ENCODE assay signal across 15 cellular contexts in the genomic region with DNA sequence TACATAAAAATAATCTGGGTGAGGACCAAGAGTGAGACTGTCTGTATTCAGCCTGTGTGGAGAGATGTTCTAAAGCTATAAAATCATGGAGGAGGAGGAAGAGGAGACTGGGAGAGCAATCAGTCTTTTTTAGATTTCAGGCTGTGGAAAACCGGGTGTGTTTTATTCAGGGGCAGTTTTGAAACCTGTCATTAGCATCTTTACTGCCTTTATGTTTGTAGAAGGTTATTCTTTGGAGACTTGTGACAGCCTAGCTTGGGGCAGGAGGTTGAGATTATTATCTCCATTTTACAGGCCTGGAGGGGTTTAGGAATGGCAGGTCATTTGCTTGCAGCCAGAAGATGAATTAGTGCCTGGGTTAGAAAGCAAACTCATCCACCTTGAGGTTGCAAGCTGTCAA. TPM values are rescaled to one million over a fixed set of nuclear protein-coding genes. Genes with fewer than 3 reads are reported as not detected.
DNase-seq lines count a peak whose midpoint lies in the region; FAIRE-seq and TF ChIP-seq lines count a peak whose summit lies in the region.
"Had no signal": no experiment of that assay in that cellular context is flagged by ENCODE, and none has a peak within 500 bp of the region (broad histone marks: within the 10 kb centered on the region; RNA-seq: fewer than 3 reads in every experiment).

No MANE protein-coding gene starts in this region.

- 38 to 50% (median 42%) methylated on average over 1 of the region's 1 CpG for WGBS in small intestine, 3 donors

- DNase-seq in NCI-H446 treated with DMSO at 0.1 percent for 48 hours (lab: John Stamatoyannopoulos, UW) (peak; percentile 19), NCI-H446 (lab: John Stamatoyannopoulos, UW) (no peak), NB4 (ENCODE audit: low read depth) (no peak), endothelial cell (ENCODE audit: low spot score) (no peak), small intestine (no peak), NK-92 (lab: John Stamatoyannopoulos, UW; ENCODE audit: unreplicated experiment) (no peak), AG08395 (ENCODE audit: low spot score) (no peak), NOMO-1 (lab: John Stamatoyannopoulos, UW; ENCODE audit: unreplicated experiment in 2 of 2) (no peak)
- DNase-seq: activated naive CD4-positive, alpha-beta T cell; effector memory CD8-positive, alpha-beta T cell; SK-N-SH had no signal

- H3K27ac Mint-ChIP-seq in endothelial cell (ENCODE audit: unreplicated experiment): no peak overlapping the region
- H3K27ac Mint-ChIP-seq: WTC11 had no signal

- H3K36me3 Mint-ChIP-seq in endothelial cell (ENCODE audit: low read depth, unreplicated experiment): no peaks in the 10 kb centered on the region
- H3K36me3 Mint-ChIP-seq: WTC11 had no signal

- no peaks in the 10 kb centered on the region for H3K36me3 ChIP-seq in small intestine (ENCODE audit: control insufficient read depth in 2 of 2, insufficient read depth in 2 of 2, low read length in 2 of 2)

- H3K9me3 ChIP-seq in small intestine (ENCODE audit: control insufficient read depth, low read depth): no peaks in the 10 kb centered on the region
- H3K9me3 ChIP-seq: SK-N-SH had no signal

- H3K4me3 ChIP-seq in NB4 (ENCODE audit: low read depth, low read length) (peak overlapping the region; percentile 77), small intestine (ENCODE audit: low read depth in 1 of 2, low read length in 2 of 2) (peak overlapping the region in 1 of 2 donors; percentile 35)

- H3K27ac ChIP-seq in small intestine (ENCODE audit: low read depth in 1 of 2, low read length in 1 of 2): peak overlapping the region; percentile 64 to 85

- H3K4me1 Mint-ChIP-seq in endothelial cell (ENCODE audit: unreplicated experiment): peaks cover 18% of the 10 kb centered on the region

- no peak for TF ChIP-seq CTCF in NB4 (IDR thresholded peaks at IDR 0.05; ENCODE audit: low read depth, low read length)
- no peak for TF ChIP-seq CTCF in endothelial cell (IDR thresholded peaks at IDR 0.05; ENCODE audit: unreplicated experiment)

- no peak for TF ChIP-seq POLR2A in NB4 (IDR thresholded peaks at IDR 0.05; ENCODE audit: extremely low read depth, insufficient read length)

- no peak for FAIRE-seq in small intestine (lab: Jason Lieb, UNC)
- FAIRE-seq: A204.1, D721Med, urothelium cell line had no signal

- H3K4me3 Mint-ChIP-seq in endothelial cell (ENCODE audit: unreplicated experiment): peak overlapping the region; percentile 21
- H3K4me3 Mint-ChIP-seq: WTC11 had no signal

- H3K27me3 ChIP-seq in small intestine (ENCODE audit: control insufficient read depth in 2 of 2, insufficient read depth in 2 of 2, low read length in 2 of 2): no peaks in the 10 kb centered on the region

- H3K4me1 ChIP-seq in small intestine (ENCODE audit: control insufficient read depth in 2 of 2, insufficient read depth in 1 of 2, low read depth in 1 of 2, low read length in 1 of 2): peaks cover 0 to 15% of the 10 kb centered on the region in 2 donors

- H3K9me3 Mint-ChIP-seq in endothelial cell (ENCODE audit: unreplicated experiment): no peaks in the 10 kb centered on the region
- H3K9me3 Mint-ChIP-seq: effector memory CD8-positive, alpha-beta T cell; WTC11 had no signal

- peaks cover 8% of the 10 kb centered on the region for H3K27me3 Mint-ChIP-seq in endothelial cell (ENCODE audit: unreplicated experiment)
- H3K27me3 Mint-ChIP-seq: effector memory CD8-positive, alpha-beta T cell had no signal

RNA-seq across cellular contexts. Expression of a gene that starts 2.1 kb away (rescaled TPM):
- total RNA-seq in endothelial cell (ENCODE audit: unreplicated experiment): 18.7 TPM
- polyA plus RNA-seq in small intestine: 10 to 100 TPM; 17.0 to 26.0 (median 18.4) TPM
